In the genomic region with DNA sequence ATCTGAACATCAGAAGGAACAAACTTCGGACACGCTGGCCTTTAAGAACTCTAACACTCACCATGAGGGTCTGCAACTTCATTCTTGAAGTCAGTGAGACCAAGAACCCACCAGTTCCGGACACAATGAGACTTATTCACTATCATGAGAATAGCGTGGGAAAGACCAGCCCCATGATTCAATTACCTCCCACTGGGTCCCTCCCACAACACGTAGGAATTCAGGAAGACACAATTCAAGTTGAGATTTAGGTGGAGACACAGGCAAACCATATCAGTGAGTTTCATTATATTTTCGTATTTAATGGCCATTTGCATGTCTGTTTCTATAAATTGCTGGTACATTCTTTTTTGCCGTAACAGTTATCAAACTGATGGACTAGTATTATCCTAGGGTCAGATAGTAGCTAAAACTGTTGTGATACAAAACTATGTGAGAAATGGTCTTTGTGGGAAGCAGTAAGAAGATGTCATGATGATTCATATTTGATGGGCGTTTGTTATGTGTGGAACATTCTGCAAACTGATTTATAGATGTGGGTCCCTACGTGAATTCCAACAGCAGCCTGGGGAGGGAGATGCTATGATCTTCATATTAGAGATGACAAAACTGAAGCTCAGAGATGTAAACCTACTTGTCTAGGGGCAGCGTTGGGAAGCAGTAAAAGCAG, we compare ENCODE assay signal across 17 cellular contexts.
"Had no signal": no experiment of that assay in that cellular context is flagged by ENCODE, and none has a peak within 500 bp of the region (broad histone marks: within the 10 kb centered on the region; RNA-seq: fewer than 3 reads in every experiment).

No MANE protein-coding gene starts in this region.

- H3K4me1 ChIP-seq: gastroesophageal sphincter, heart right ventricle had no signal

- H2AFZ ChIP-seq: parathyroid adenoma had no signal

- DNase-seq: activated CD4-positive, alpha-beta T cell treated with anti-CD3 and anti-CD28 coated beads, Interleukin-2, amount 50 U/mL, for 4 hours; activated naive CD4-positive, alpha-beta T cell; activated naive CD8-positive, alpha-beta T cell treated with anti-CD3 and anti-CD28 coated beads, Interleukin-2, amount 10 ng/mL, durations not matched to agents 7 days and 5 days; activated T-cell treated with anti-CD3 and anti-CD28 coated beads for 4 hours; anterior cingulate cortex; heart right ventricle; islet precursor cell; stimulated activated CD4-positive, alpha-beta T cell treated with anti-CD3 and anti-CD28 coated beads, Interleukin-4, amount 100 ng/mL, for 24 hours; stimulated activated naive CD8-positive, alpha-beta T cell treated with anti-CD3 and anti-CD28 coated beads, Interleukin-15, Interleukin-2, amounts not matched to agents 100 U/mL and 50 U/mL, for 24 hours; T1000; trophoblast cell had no signal

- H3K4me3 ChIP-seq: gastroesophageal sphincter, heart right ventricle, lung, skin epidermis had no signal

- H3K27me3 ChIP-seq: gastroesophageal sphincter had no signal

- H3K27ac ChIP-seq: epithelial cell of prostate, gastroesophageal sphincter, heart right ventricle, parathyroid adenoma, skin epidermis had no signal

- H3K79me2 ChIP-seq: parathyroid adenoma had no signal

- H3K9me3 ChIP-seq: gastroesophageal sphincter, heart right ventricle had no signal

- ATAC-seq: activated CD4-positive, CD25-positive, alpha-beta regulatory T cell treated with anti-CD3 and anti-CD28 coated beads, Interleukin-2, amount 50 U/mL, for 24 hours; gastroesophageal sphincter; heart right ventricle; stimulated activated naive CD8-positive, alpha-beta T cell treated with anti-CD3 and anti-CD28 coated beads, Interleukin-15, Interleukin-2, amounts not matched to agents 100 U/mL and 50 U/mL, for 24 hours had no signal

- H3K36me3 ChIP-seq: gastroesophageal sphincter, heart right ventricle had no signal

- H3K9ac ChIP-seq: parathyroid adenoma had no signal
